Comparison of ENCODE assay signal across 1 cellular context in the genomic region with DNA sequence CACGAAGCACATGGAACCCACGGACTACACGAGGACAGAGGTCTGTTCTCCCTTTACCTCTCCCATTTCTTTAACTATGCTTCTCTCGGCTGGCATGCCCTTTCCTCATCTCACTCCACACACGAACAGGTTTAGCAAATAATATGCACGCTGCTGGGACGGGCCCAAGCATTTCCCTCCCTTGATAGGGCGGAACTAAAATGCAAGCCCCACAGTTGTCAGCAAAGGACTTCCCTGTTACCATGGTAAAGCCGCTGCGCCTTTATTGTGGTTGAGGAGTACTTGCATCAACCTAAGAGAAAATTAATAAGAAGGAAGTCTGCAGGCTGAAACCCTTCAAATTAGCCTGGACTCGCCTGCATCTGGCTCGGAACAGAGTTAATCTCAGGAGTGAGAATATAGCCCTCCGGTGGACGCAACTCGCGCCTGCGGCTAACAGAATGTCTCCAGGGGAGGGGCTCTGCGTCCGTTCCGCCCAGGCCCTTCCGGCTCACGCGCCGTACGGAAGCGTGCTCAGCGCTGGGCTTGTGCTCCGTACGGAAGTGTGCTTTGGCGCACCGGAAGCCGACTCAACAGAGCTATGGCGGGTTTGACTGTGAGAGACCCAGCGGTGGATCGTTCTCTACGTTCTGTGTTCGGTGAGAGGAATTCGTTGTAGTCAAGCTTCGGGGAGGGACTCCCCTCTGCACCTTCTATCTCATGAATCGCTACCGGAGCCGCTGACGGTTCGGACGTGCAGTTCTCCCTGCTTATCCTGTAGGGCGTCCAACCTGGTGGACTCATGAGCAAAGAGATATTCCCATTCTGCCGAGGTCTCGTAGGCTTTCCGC.
A peak's percentile ranks its signal among the peaks of the same experiment; 100 is the strongest.
TF ChIP-seq lines count a peak whose summit lies in the region.

A gene with protein sequence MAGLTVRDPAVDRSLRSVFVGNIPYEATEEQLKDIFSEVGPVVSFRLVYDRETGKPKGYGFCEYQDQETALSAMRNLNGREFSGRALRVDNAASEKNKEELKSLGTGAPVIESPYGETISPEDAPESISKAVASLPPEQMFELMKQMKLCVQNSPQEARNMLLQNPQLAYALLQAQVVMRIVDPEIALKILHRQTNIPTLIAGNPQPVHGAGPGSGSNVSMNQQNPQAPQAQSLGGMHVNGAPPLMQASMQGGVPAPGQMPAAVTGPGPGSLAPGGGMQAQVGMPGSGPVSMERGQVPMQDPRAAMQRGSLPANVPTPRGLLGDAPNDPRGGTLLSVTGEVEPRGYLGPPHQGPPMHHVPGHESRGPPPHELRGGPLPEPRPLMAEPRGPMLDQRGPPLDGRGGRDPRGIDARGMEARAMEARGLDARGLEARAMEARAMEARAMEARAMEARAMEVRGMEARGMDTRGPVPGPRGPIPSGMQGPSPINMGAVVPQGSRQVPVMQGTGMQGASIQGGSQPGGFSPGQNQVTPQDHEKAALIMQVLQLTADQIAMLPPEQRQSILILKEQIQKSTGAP (plus strand): TSS at position 555 of the 830 bp plus-strand sequence. CDS start 26 bp downstream, at position 581.

TF ChIP-seq in HepG2, 621 proteins besides CTCF, POLR2A, EP300 and RAD21 (continues in another document):
- TF ChIP-seq PPARG (CRISPR knock-in tag; conservative IDR thresholded peaks at IDR 0.05) = no peak
- peak; percentile 29; the same call in 1 of the 2 replicates for TF ChIP-seq ELF3 (CRISPR knock-in tag; IDR thresholded peaks at IDR 0.05)
- TF ChIP-seq, protein P1, sequence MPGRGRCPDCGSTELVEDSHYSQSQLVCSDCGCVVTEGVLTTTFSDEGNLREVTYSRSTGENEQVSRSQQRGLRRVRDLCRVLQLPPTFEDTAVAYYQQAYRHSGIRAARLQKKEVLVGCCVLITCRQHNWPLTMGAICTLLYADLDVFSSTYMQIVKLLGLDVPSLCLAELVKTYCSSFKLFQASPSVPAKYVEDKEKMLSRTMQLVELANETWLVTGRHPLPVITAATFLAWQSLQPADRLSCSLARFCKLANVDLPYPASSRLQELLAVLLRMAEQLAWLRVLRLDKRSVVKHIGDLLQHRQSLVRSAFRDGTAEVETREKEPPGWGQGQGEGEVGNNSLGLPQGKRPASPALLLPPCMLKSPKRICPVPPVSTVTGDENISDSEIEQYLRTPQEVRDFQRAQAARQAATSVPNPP (CRISPR knock-in tag; IDR thresholded peaks at IDR 0.05) = 0 out of 2 replicates have a peak, but pooled peaks have one; percentile 45
- TF ChIP-seq, protein P2, sequence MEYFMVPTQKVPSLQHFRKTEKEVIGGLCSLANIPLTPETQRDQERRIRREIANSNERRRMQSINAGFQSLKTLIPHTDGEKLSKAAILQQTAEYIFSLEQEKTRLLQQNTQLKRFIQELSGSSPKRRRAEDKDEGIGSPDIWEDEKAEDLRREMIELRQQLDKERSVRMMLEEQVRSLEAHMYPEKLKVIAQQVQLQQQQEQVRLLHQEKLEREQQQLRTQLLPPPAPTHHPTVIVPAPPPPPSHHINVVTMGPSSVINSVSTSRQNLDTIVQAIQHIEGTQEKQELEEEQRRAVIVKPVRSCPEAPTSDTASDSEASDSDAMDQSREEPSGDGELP (IDR thresholded peaks at IDR 0.05; ENCODE audit: borderline replicate concordance, low read depth) = no peak
- TF ChIP-seq, protein P3, sequence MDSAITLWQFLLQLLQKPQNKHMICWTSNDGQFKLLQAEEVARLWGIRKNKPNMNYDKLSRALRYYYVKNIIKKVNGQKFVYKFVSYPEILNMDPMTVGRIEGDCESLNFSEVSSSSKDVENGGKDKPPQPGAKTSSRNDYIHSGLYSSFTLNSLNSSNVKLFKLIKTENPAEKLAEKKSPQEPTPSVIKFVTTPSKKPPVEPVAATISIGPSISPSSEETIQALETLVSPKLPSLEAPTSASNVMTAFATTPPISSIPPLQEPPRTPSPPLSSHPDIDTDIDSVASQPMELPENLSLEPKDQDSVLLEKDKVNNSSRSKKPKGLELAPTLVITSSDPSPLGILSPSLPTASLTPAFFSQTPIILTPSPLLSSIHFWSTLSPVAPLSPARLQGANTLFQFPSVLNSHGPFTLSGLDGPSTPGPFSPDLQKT (CRISPR knock-in tag; IDR thresholded peaks at IDR 0.05; ENCODE audit: borderline replicate concordance) = no peak
- TF ChIP-seq, protein P4, sequence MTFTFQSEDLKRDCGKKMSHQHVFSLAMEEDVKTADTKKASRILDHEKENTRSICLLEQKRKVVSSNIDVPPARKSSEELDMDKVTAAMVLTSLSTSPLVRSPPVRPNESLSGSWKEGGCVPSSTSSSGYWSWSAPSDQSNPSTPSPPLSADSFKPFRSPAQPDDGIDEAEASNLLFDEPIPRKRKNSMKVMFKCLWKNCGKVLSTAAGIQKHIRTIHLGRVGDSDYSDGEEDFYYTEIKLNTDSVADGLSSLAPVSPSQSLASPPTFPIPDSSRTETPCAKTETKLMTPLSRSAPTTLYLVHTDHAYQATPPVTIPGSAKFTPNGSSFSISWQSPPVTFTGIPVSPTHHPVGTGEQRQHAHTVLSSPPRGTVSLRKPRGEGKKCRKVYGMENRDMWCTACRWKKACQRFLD (CRISPR knock-in tag; IDR thresholded peaks at IDR 0.05; ENCODE audit: borderline replicate concordance) = 0 out of 2 replicates have a peak, but pooled peaks have one; percentile 50
- TF ChIP-seq, protein P5, sequence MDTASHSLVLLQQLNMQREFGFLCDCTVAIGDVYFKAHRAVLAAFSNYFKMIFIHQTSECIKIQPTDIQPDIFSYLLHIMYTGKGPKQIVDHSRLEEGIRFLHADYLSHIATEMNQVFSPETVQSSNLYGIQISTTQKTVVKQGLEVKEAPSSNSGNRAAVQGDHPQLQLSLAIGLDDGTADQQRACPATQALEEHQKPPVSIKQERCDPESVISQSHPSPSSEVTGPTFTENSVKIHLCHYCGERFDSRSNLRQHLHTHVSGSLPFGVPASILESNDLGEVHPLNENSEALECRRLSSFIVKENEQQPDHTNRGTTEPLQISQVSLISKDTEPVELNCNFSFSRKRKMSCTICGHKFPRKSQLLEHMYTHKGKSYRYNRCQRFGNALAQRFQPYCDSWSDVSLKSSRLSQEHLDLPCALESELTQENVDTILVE (CRISPR knock-in tag; IDR thresholded peaks at IDR 0.05) = no peak
- TF ChIP-seq, protein P6, sequence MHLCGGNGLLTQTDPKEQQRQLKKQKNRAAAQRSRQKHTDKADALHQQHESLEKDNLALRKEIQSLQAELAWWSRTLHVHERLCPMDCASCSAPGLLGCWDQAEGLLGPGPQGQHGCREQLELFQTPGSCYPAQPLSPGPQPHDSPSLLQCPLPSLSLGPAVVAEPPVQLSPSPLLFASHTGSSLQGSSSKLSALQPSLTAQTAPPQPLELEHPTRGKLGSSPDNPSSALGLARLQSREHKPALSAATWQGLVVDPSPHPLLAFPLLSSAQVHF (CRISPR knock-in tag; IDR thresholded peaks at IDR 0.05) = no peak
- no peak for TF ChIP-seq SUZ12 (IDR thresholded peaks at IDR 0.05; ENCODE audit: low read depth, low read length)
- no peak for TF ChIP-seq ZNF225 (CRISPR knock-in tag; IDR thresholded peaks at IDR 0.05)
- TF ChIP-seq SNAPC2 (CRISPR knock-in tag; IDR thresholded peaks at IDR 0.05) = no peak
- TF ChIP-seq ZZZ3 (CRISPR knock-in tag; IDR thresholded peaks at IDR 0.05; ENCODE audit: borderline replicate concordance) = no peak
- TF ChIP-seq, protein P7, sequence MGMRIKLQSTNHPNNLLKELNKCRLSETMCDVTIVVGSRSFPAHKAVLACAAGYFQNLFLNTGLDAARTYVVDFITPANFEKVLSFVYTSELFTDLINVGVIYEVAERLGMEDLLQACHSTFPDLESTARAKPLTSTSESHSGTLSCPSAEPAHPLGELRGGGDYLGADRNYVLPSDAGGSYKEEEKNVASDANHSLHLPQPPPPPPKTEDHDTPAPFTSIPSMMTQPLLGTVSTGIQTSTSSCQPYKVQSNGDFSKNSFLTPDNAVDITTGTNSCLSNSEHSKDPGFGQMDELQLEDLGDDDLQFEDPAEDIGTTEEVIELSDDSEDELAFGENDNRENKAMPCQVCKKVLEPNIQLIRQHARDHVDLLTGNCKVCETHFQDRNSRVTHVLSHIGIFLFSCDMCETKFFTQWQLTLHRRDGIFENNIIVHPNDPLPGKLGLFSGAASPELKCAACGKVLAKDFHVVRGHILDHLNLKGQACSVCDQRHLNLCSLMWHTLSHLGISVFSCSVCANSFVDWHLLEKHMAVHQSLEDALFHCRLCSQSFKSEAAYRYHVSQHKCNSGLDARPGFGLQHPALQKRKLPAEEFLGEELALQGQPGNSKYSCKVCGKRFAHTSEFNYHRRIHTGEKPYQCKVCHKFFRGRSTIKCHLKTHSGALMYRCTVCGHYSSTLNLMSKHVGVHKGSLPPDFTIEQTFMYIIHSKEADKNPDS (CRISPR knock-in tag; IDR thresholded peaks at IDR 0.05) = no peak
- TF ChIP-seq NCOA5 (CRISPR knock-in tag; IDR thresholded peaks at IDR 0.05) = no peak
- no peak for TF ChIP-seq TGIF2 (CRISPR knock-in tag; IDR thresholded peaks at IDR 0.05)
- no peak for TF ChIP-seq SP2 (CRISPR knock-in tag; IDR thresholded peaks at IDR 0.05)
- TF ChIP-seq, protein P8, sequence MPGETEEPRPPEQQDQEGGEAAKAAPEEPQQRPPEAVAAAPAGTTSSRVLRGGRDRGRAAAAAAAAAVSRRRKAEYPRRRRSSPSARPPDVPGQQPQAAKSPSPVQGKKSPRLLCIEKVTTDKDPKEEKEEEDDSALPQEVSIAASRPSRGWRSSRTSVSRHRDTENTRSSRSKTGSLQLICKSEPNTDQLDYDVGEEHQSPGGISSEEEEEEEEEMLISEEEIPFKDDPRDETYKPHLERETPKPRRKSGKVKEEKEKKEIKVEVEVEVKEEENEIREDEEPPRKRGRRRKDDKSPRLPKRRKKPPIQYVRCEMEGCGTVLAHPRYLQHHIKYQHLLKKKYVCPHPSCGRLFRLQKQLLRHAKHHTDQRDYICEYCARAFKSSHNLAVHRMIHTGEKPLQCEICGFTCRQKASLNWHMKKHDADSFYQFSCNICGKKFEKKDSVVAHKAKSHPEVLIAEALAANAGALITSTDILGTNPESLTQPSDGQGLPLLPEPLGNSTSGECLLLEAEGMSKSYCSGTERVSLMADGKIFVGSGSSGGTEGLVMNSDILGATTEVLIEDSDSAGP (CRISPR knock-in tag; IDR thresholded peaks at IDR 0.05; ENCODE audit: borderline replicate concordance) = peak; percentile 48; the same call in 1 of the 2 replicates
- TF ChIP-seq, protein P9, sequence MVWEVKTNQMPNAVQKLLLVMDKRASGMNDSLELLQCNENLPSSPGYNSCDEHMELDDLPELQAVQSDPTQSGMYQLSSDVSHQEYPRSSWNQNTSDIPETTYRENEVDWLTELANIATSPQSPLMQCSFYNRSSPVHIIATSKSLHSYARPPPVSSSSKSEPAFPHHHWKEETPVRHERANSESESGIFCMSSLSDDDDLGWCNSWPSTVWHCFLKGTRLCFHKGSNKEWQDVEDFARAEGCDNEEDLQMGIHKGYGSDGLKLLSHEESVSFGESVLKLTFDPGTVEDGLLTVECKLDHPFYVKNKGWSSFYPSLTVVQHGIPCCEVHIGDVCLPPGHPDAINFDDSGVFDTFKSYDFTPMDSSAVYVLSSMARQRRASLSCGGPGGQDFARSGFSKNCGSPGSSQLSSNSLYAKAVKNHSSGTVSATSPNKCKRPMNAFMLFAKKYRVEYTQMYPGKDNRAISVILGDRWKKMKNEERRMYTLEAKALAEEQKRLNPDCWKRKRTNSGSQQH (CRISPR knock-in tag; IDR thresholded peaks at IDR 0.05; ENCODE audit: low read depth) = 0 out of 2 replicates have a peak, but pooled peaks have one; percentile 54
- TF ChIP-seq, protein P10, sequence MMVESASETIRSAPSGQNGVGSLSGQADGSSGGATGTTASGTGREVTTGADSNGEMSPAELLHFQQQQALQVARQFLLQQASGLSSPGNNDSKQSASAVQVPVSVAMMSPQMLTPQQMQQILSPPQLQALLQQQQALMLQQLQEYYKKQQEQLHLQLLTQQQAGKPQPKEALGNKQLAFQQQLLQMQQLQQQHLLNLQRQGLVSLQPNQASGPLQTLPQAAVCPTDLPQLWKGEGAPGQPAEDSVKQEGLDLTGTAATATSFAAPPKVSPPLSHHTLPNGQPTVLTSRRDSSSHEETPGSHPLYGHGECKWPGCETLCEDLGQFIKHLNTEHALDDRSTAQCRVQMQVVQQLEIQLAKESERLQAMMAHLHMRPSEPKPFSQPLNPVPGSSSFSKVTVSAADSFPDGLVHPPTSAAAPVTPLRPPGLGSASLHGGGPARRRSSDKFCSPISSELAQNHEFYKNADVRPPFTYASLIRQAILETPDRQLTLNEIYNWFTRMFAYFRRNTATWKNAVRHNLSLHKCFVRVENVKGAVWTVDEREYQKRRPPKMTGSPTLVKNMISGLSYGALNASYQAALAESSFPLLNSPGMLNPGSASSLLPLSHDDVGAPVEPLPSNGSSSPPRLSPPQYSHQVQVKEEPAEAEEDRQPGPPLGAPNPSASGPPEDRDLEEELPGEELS (CRISPR knock-in tag; IDR thresholded peaks at IDR 0.05) = no peak
- TF ChIP-seq ZNF230 (CRISPR knock-in tag; IDR thresholded peaks at IDR 0.05) = no peak
- TF ChIP-seq, protein P11, sequence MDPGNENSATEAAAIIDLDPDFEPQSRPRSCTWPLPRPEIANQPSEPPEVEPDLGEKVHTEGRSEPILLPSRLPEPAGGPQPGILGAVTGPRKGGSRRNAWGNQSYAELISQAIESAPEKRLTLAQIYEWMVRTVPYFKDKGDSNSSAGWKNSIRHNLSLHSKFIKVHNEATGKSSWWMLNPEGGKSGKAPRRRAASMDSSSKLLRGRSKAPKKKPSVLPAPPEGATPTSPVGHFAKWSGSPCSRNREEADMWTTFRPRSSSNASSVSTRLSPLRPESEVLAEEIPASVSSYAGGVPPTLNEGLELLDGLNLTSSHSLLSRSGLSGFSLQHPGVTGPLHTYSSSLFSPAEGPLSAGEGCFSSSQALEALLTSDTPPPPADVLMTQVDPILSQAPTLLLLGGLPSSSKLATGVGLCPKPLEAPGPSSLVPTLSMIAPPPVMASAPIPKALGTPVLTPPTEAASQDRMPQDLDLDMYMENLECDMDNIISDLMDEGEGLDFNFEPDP (CRISPR knock-in tag; conservative IDR thresholded peaks at IDR 0.05) = no peak
- TF ChIP-seq, protein P12, sequence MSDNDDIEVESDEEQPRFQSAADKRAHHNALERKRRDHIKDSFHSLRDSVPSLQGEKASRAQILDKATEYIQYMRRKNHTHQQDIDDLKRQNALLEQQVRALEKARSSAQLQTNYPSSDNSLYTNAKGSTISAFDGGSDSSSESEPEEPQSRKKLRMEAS (IDR thresholded peaks at IDR 0.05) = peak; percentile 34; the same call in 1 of the 2 replicates
- TF ChIP-seq, protein P13, sequence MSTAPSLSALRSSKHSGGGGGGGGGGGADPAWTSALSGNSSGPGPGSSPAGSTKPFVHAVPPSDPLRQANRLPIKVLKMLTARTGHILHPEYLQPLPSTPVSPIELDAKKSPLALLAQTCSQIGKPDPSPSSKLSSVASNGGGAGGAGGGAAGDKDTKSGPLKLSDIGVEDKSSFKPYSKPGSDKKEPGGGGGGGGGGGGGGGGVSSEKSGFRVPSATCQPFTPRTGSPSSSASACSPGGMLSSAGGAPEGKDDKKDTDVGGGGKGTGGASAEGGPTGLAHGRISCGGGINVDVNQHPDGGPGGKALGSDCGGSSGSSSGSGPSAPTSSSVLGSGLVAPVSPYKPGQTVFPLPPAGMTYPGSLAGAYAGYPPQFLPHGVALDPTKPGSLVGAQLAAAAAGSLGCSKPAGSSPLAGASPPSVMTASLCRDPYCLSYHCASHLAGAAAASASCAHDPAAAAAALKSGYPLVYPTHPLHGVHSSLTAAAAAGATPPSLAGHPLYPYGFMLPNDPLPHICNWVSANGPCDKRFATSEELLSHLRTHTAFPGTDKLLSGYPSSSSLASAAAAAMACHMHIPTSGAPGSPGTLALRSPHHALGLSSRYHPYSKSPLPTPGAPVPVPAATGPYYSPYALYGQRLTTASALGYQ (CRISPR knock-in tag; IDR thresholded peaks at IDR 0.05) = no peak
- TF ChIP-seq, protein P14, sequence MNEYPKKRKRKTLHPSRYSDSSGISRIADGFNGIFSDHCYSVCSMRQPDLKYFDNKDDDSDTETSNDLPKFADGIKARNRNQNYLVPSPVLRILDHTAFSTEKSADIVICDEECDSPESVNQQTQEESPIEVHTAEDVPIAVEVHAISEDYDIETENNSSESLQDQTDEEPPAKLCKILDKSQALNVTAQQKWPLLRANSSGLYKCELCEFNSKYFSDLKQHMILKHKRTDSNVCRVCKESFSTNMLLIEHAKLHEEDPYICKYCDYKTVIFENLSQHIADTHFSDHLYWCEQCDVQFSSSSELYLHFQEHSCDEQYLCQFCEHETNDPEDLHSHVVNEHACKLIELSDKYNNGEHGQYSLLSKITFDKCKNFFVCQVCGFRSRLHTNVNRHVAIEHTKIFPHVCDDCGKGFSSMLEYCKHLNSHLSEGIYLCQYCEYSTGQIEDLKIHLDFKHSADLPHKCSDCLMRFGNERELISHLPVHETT (CRISPR knock-in tag; conservative IDR thresholded peaks at IDR 0.05) = no peak
- no peak for TF ChIP-seq ZNF572 (CRISPR knock-in tag; IDR thresholded peaks at IDR 0.05)
- TF ChIP-seq DNMT1 (CRISPR knock-in tag; IDR thresholded peaks at IDR 0.05) = no peak
